In the genomic region with DNA sequence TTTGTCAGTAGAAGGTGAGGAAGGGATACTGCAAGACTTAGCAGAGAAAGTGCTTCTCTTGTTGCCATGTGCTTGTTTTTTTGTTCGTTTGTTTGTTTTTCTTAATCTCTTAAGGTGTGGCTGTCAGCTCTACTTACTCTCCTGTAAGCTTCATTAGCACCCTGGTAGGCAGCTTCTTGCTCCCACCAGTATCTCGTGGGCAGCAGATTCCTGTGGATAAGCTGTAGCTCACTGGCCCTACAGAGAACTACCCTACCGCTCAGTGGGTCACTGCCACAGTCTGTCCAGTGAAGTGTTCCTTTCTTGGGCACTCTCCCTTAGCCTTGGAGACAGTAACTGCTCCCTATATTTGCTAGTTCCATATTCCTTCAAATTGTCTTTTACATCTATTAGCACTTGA, we compare ENCODE assay signal across 15 cellular contexts. TPM values are rescaled to one million over a fixed set of nuclear protein-coding genes. Genes with fewer than 3 reads are reported as not detected.
DNase-seq lines count a peak whose midpoint lies in the region; TF ChIP-seq lines count a peak whose summit lies in the region.
"Had no signal": no experiment of that assay in that cellular context is flagged by ENCODE, and none has a peak within 500 bp of the region (broad histone marks: within the 10 kb centered on the region; RNA-seq: fewer than 3 reads in every experiment).

No MANE protein-coding gene starts in this region.

- no peak overlapping the region for H3K27ac Mint-ChIP-seq in activated naive CD4-positive, alpha-beta T cell treated with anti-CD3 and anti-CD28 coated beads, Interleukin-2, amount 10 ng/mL, durations not matched to agents 7 days and 5 days
- H3K27ac Mint-ChIP-seq: CD8-positive, alpha-beta T cell had no signal

- DNase-seq in D341Med (ENCODE audit: low spot score) (peak; percentile 36), epithelial cell of esophagus (ENCODE audit: low read depth) (peak; percentile 19), myocyte (ENCODE audit: low read depth) (peak; percentile 8), GM10266 (ENCODE audit: extremely low spot score) (no peak)
- no peak for DNase-seq in activated naive CD4-positive, alpha-beta T cell treated with anti-CD3 and anti-CD28 coated beads, Interleukin-2, amount 10 ng/mL, durations not matched to agents 7 days and 5 days
- DNase-seq in stimulated activated CD4-positive, alpha-beta T cell treated with anti-CD3 and anti-CD28 coated beads, Interleukin-1b, Interleukin-23, amount 100 ng/mL, for 48 hours = no peak
- DNase-seq: CD8-positive, alpha-beta T cell; Kasumi-1; MV-4-11; NCI-H1417 treated with DMSO at 0.1 percent for 48 hours; NCI-H2029 treated with DMSO at 0.1 percent for 48 hours; NCI-H526 treated with DMSO at 0.1 percent for 48 hours; Peyer's patch; Right ventricle myocardium superior had no signal

- peaks cover 20% of the 10 kb centered on the region for H3K9me3 Mint-ChIP-seq in activated naive CD4-positive, alpha-beta T cell treated with anti-CD3 and anti-CD28 coated beads, Interleukin-2, amount 10 ng/mL, durations not matched to agents 7 days and 5 days

- H3K4me3 ChIP-seq in HEK293 (ENCODE audit: low read depth, low read length) = no peak overlapping the region
- H3K4me3 ChIP-seq in epithelial cell of esophagus (ENCODE audit: low read length) = no peak overlapping the region
- H3K4me3 ChIP-seq: Peyer's patch had no signal

- H3K9me3 ChIP-seq in HEK293 (ENCODE audit: control insufficient read depth, insufficient read depth, low read depth, low read length) = no peaks in the 10 kb centered on the region
- H3K9me3 ChIP-seq: Peyer's patch had no signal

- H3K27ac ChIP-seq in HEK293 (ENCODE audit: extremely low read depth, low read depth, low read length) = no peak overlapping the region
- H3K27ac ChIP-seq: Peyer's patch had no signal

- CTCF ChIA-PET in HEK293 (lab: Yijun Ruan, JAX) = interaction anchor here (0.6 to 0.9 kb wide), 3 partner anchors 26 to 154 kb away, joined by 3 read pairs; no protein-coding TSS in a partner anchor
- CTCF ChIA-PET in activated naive CD4-positive, alpha-beta T cell treated with anti-CD3 and anti-CD28 coated beads, Interleukin-2, amount 10 ng/mL, durations not matched to agents 7 days and 5 days (lab: Charles Lee) = no interaction called here

- TF ChIP-seq CTCF in HEK293 (tag by site-specific recombination; IDR thresholded peaks at IDR 0.05) (no peak), epithelial cell of esophagus (IDR thresholded peaks at IDR 0.05; ENCODE audit: insufficient read depth, low read depth, low read length, missing control alignments) (no peak), GM10266 (IDR thresholded peaks at IDR 0.05; ENCODE audit: control insufficient read depth, insufficient read depth, low read depth, missing control alignments) (no peak)

- H3K36me3 ChIP-seq in HEK293 (ENCODE audit: control insufficient read depth in 2 of 2, insufficient read depth in 1 of 2, low read length in 2 of 2) = peaks cover 0 to under 1% of the 10 kb centered on the region in 2 experiments; a peak in 1 of 3 replicates
- H3K36me3 ChIP-seq: Peyer's patch had no signal

- H3K4me3 Mint-ChIP-seq in activated naive CD4-positive, alpha-beta T cell treated with anti-CD3 and anti-CD28 coated beads, Interleukin-2, amount 10 ng/mL, durations not matched to agents 7 days and 5 days = no peak overlapping the region
- H3K4me3 Mint-ChIP-seq: CD8-positive, alpha-beta T cell had no signal

- H3K4me1 ChIP-seq in HEK293 (ENCODE audit: control insufficient read depth, insufficient read depth, low read length) = peaks cover 7% of the 10 kb centered on the region; the same call in 1 of the 2 replicates
- H3K4me1 ChIP-seq: Peyer's patch had no signal

- H3K27me3 Mint-ChIP-seq in activated naive CD4-positive, alpha-beta T cell treated with anti-CD3 and anti-CD28 coated beads, Interleukin-2, amount 10 ng/mL, durations not matched to agents 7 days and 5 days = no peaks in the 10 kb centered on the region

- POLR2A ChIA-PET in HEK293 (lab: Yijun Ruan, JAX) = no interaction called here

- H3K4me1 Mint-ChIP-seq in activated naive CD4-positive, alpha-beta T cell treated with anti-CD3 and anti-CD28 coated beads, Interleukin-2, amount 10 ng/mL, durations not matched to agents 7 days and 5 days = peaks cover 14% of the 10 kb centered on the region

- peaks cover 44% of the 10 kb centered on the region for H3K36me3 Mint-ChIP-seq in activated naive CD4-positive, alpha-beta T cell treated with anti-CD3 and anti-CD28 coated beads, Interleukin-2, amount 10 ng/mL, durations not matched to agents 7 days and 5 days

TF ChIP-seq in HEK293, 187 proteins besides CTCF, POLR2A, EP300 and RAD21:
- TF ChIP-seq EGR2 (tag by site-specific recombination; IDR thresholded peaks at IDR 0.05; ENCODE audit: low read depth) = peak; percentile 46; the same call in 1 of the 2 replicates
- TF ChIP-seq SCRT2 (tag by site-specific recombination; IDR thresholded peaks at IDR 0.05) = no peak
- no peak for TF ChIP-seq ZNF596 (tag by site-specific recombination; IDR thresholded peaks at IDR 0.05)
- TF ChIP-seq ZNF16 (tag by site-specific recombination; IDR thresholded peaks at IDR 0.05; ENCODE audit: low read depth) = no peak
- TF ChIP-seq ZIC2 (tag by site-specific recombination; IDR thresholded peaks at IDR 0.05) = peak; percentile 27; the same call in 1 of the 2 replicates
TF ChIP-seq in HEK293: peak in this region for 2.

RNA-seq across cellular contexts. Expression of a gene that starts 30.1 kb away (rescaled TPM):
- 14.7 and 14.9 TPM in 2 replicates for total RNA-seq in myocyte
- 2.9 TPM for polyA plus RNA-seq in myocyte (2012)

Comparison
In these comparisons a context has a peak if more than half of its experiments do, and no peak if none do; other contexts are left out.
1. DNase-seq: peak in D341Med (single experiment), epithelial cell of esophagus (single experiment) and myocyte (single experiment); none in GM10266 (single experiment), activated naive CD4-positive, alpha-beta T cell treated with anti-CD3 and anti-CD28 coated beads, Interleukin-2, amount 10 ng/mL, durations not matched to agents 7 days and 5 days (single experiment) and stimulated activated CD4-positive, alpha-beta T cell treated with anti-CD3 and anti-CD28 coated beads, Interleukin-1b, Interleukin-23, amount 100 ng/mL, for 48 hours (single experiment).